28 cellular contexts compared by ENCODE assay signal in the genomic region with DNA sequence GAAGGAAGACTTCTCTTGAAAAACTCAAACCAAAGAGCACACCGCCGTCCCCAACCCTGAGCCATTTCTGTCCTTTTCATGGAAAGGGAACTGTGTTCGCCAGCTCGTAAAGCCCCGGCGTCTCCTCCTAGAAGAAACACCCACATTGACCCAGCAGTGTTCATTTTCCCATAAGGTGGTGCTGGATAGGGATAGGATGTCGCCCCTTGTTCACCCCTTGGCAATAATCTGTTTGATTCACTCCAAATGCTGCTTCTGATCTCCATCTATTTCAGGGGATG.
DNase-seq lines count a peak whose midpoint lies in the region; ATAC-seq and TF ChIP-seq lines count a peak whose summit lies in the region.
"Had no signal": no experiment of that assay in that cellular context is flagged by ENCODE, and none has a peak within 500 bp of the region (broad histone marks: within the 10 kb centered on the region; RNA-seq: fewer than 3 reads in every experiment).

No MANE protein-coding gene starts in this region.

- H3K9me3 Mint-ChIP-seq in activated CD4-positive, alpha-beta T cell treated with anti-CD3 and anti-CD28 coated beads, Interleukin-2, amount 10 ng/mL, durations not matched to agents 24 days and 14 days = peaks cover 11% of the 10 kb centered on the region
- no peaks in the 10 kb centered on the region for H3K9me3 Mint-ChIP-seq in stimulated activated naive CD8-positive, alpha-beta T cell treated with anti-CD3 and anti-CD28 coated beads, Interleukin-15, Interleukin-2, amounts not matched to agents 100 ng/mL and 50 ng/mL, for 24 hours
- H3K9me3 Mint-ChIP-seq in activated naive CD8-positive, alpha-beta T cell treated with anti-CD3 and anti-CD28 coated beads, Interleukin-2, amount 50 U/mL, for 24 hours = no peaks in the 10 kb centered on the region
- H3K9me3 Mint-ChIP-seq: dendritic cell treated with granulocyte-macrophage colony-stimulating factor and Interleukin-4, amounts not matched to agents 40 ng/mL and 50 ng/mL, for 4 days; endodermal cell had no signal

- no peaks in the 10 kb centered on the region for H3K9me3 ChIP-seq in upper lobe of right lung
- H3K9me3 ChIP-seq: A549, esophagus muscularis mucosa, neutrophil, Peyer's patch, prostate gland, sigmoid colon, tibial nerve had no signal

- no peaks in the 10 kb centered on the region for H3K36me3 ChIP-seq in upper lobe of right lung
- H3K36me3 ChIP-seq: esophagus muscularis mucosa, neutrophil, Peyer's patch, prostate gland, sigmoid colon, tibial nerve had no signal

- no peak for TF ChIP-seq CTCF in upper lobe of right lung (IDR thresholded peaks at IDR 0.05)

- no peaks in the 10 kb centered on the region for H3K27me3 ChIP-seq in upper lobe of right lung
- H3K27me3 ChIP-seq: esophagus muscularis mucosa, foreskin keratinocyte, neutrophil, Peyer's patch, sigmoid colon, tibial nerve had no signal

- intact Hi-C loops in activated CD4-positive, alpha-beta T cell treated with anti-CD3 and anti-CD28 coated beads, Interleukin-2, amount 10 ng/mL, durations not matched to agents 24 days and 14 days (cut with micrococcal nuclease) = loop anchor here (1.0 to 10.0 kb wide), 10 partner anchors 12 to 1804 kb away; no protein-coding TSS in a partner anchor
- intact Hi-C loops in upper lobe of right lung (cut with DNase I) = no loop called here

- H3K36me3 Mint-ChIP-seq in activated CD4-positive, alpha-beta T cell treated with anti-CD3 and anti-CD28 coated beads, Interleukin-2, amount 10 ng/mL, durations not matched to agents 24 days and 14 days (ENCODE audit: low read depth) = peaks cover 3% of the 10 kb centered on the region
- H3K36me3 Mint-ChIP-seq in stimulated activated naive CD8-positive, alpha-beta T cell treated with anti-CD3 and anti-CD28 coated beads, Interleukin-15, Interleukin-2, amounts not matched to agents 100 ng/mL and 50 ng/mL, for 24 hours (ENCODE audit: low read depth) = peaks cover 5% of the 10 kb centered on the region
- no peaks in the 10 kb centered on the region for H3K36me3 Mint-ChIP-seq in activated naive CD8-positive, alpha-beta T cell treated with anti-CD3 and anti-CD28 coated beads, Interleukin-2, amount 50 U/mL, for 24 hours (ENCODE audit: low read depth)

- peak overlapping the region; percentile 63 for H3K4me3 Mint-ChIP-seq in activated CD4-positive, alpha-beta T cell treated with anti-CD3 and anti-CD28 coated beads, Interleukin-2, amount 10 ng/mL, durations not matched to agents 24 days and 14 days
- no peak overlapping the region for H3K4me3 Mint-ChIP-seq in stimulated activated naive CD8-positive, alpha-beta T cell treated with anti-CD3 and anti-CD28 coated beads, Interleukin-15, Interleukin-2, amounts not matched to agents 100 ng/mL and 50 ng/mL, for 24 hours
- H3K4me3 Mint-ChIP-seq in activated naive CD8-positive, alpha-beta T cell treated with anti-CD3 and anti-CD28 coated beads, Interleukin-2, amount 50 U/mL, for 24 hours = peak overlapping the region; percentile 27
- H3K4me3 Mint-ChIP-seq: dendritic cell treated with granulocyte-macrophage colony-stimulating factor and Interleukin-4, amounts not matched to agents 40 ng/mL and 50 ng/mL, for 4 days; endodermal cell had no signal

- no peaks in the 10 kb centered on the region for H3K27me3 Mint-ChIP-seq in activated CD4-positive, alpha-beta T cell treated with anti-CD3 and anti-CD28 coated beads, Interleukin-2, amount 10 ng/mL, durations not matched to agents 24 days and 14 days
- no peaks in the 10 kb centered on the region for H3K27me3 Mint-ChIP-seq in stimulated activated naive CD8-positive, alpha-beta T cell treated with anti-CD3 and anti-CD28 coated beads, Interleukin-15, Interleukin-2, amounts not matched to agents 100 ng/mL and 50 ng/mL, for 24 hours
- no peaks in the 10 kb centered on the region for H3K27me3 Mint-ChIP-seq in activated naive CD8-positive, alpha-beta T cell treated with anti-CD3 and anti-CD28 coated beads, Interleukin-2, amount 50 U/mL, for 24 hours
- H3K27me3 Mint-ChIP-seq: dendritic cell treated with granulocyte-macrophage colony-stimulating factor and Interleukin-4, amounts not matched to agents 40 ng/mL and 50 ng/mL, for 4 days had no signal

- no peak for ATAC-seq in stimulated activated naive CD8-positive, alpha-beta T cell treated with anti-CD3 and anti-CD28 coated beads, Interleukin-15, Interleukin-2, amounts not matched to agents 100 U/mL and 50 U/mL, for 24 hours
- ATAC-seq in activated naive CD8-positive, alpha-beta T cell treated with anti-CD3 and anti-CD28 coated beads, Interleukin-2, amount 50 U/mL, for 24 hours = no peak
- ATAC-seq in upper lobe of right lung = no peak
- ATAC-seq: A549, foreskin keratinocyte, left cardiac atrium had no signal

- H3K4me1 ChIP-seq in upper lobe of right lung = no peaks in the 10 kb centered on the region
- H3K4me1 ChIP-seq: A549, esophagus muscularis mucosa, foreskin keratinocyte, Peyer's patch, prostate gland, sigmoid colon, tibial nerve had no signal

- DNase-seq in activated CD4-positive, alpha-beta T cell treated with anti-CD3 and anti-CD28 coated beads, Interleukin-2, amount 10 ng/mL, durations not matched to agents 24 days and 14 days = no peak
- DNase-seq in activated CD4-positive, alpha-beta T cell treated with anti-CD3 and anti-CD28 coated beads for 4 hours = no peak
- no peak for DNase-seq in stimulated activated naive CD8-positive, alpha-beta T cell treated with anti-CD3 and anti-CD28 coated beads, Interleukin-15, Interleukin-2, amounts not matched to agents 100 U/mL and 50 U/mL, for 24 hours
- no peak for DNase-seq in activated naive CD8-positive, alpha-beta T cell treated with anti-CD3 and anti-CD28 coated beads, Interleukin-2, amount 50 U/mL, for 24 hours
- DNase-seq in upper lobe of right lung (no peak), NCI-H2081 treated with DMSO at 0.1 percent for 48 hours (lab: John Stamatoyannopoulos, UW) (no peak), NCI-H1092 treated with DMSO at 0.1 percent for 48 hours (lab: John Stamatoyannopoulos, UW) (no peak)
- DNase-seq: central memory CD4-positive, alpha-beta T cell; endodermal cell; foreskin keratinocyte; GOT3; KG1; left cardiac atrium; MM.1S; NCI-H1417 treated with DMSO at 0.1 percent for 48 hours; NCI-H2081; NCI-H345; NCI-H748 treated with DMSO at 0.1 percent for 48 hours; SIG-M5; sigmoid colon had no signal

- peak overlapping the region; percentile 94 for H3K27ac Mint-ChIP-seq in activated CD4-positive, alpha-beta T cell treated with anti-CD3 and anti-CD28 coated beads, Interleukin-2, amount 10 ng/mL, durations not matched to agents 24 days and 14 days
- H3K27ac Mint-ChIP-seq in stimulated activated naive CD8-positive, alpha-beta T cell treated with anti-CD3 and anti-CD28 coated beads, Interleukin-15, Interleukin-2, amounts not matched to agents 100 ng/mL and 50 ng/mL, for 24 hours = peak overlapping the region; percentile 84
- peak overlapping the region; percentile 85 for H3K27ac Mint-ChIP-seq in activated naive CD8-positive, alpha-beta T cell treated with anti-CD3 and anti-CD28 coated beads, Interleukin-2, amount 50 U/mL, for 24 hours
- H3K27ac Mint-ChIP-seq: dendritic cell treated with granulocyte-macrophage colony-stimulating factor and Interleukin-4, amounts not matched to agents 40 ng/mL and 50 ng/mL, for 4 days; endodermal cell had no signal

- H3K4me1 Mint-ChIP-seq in activated CD4-positive, alpha-beta T cell treated with anti-CD3 and anti-CD28 coated beads, Interleukin-2, amount 10 ng/mL, durations not matched to agents 24 days and 14 days = peaks cover 50% of the 10 kb centered on the region
- H3K4me1 Mint-ChIP-seq in stimulated activated naive CD8-positive, alpha-beta T cell treated with anti-CD3 and anti-CD28 coated beads, Interleukin-15, Interleukin-2, amounts not matched to agents 100 ng/mL and 50 ng/mL, for 24 hours (ENCODE audit: low read depth) = peaks cover 32% of the 10 kb centered on the region
- H3K4me1 Mint-ChIP-seq in activated naive CD8-positive, alpha-beta T cell treated with anti-CD3 and anti-CD28 coated beads, Interleukin-2, amount 50 U/mL, for 24 hours = peaks cover 27% of the 10 kb centered on the region

- no peak overlapping the region for H3K4me3 ChIP-seq in upper lobe of right lung
- H3K4me3 ChIP-seq: A549, esophagus muscularis mucosa, Peyer's patch, prostate gland, sigmoid colon, tibial nerve had no signal

- H3K27ac ChIP-seq in upper lobe of right lung = no peak overlapping the region
- H3K27ac ChIP-seq: A549, esophagus muscularis mucosa, foreskin keratinocyte, neutrophil, prostate gland, sigmoid colon, tibial nerve had no signal
